7 cellular contexts compared by ENCODE assay signal in genomic region chr2:69386376-69386775, GRCh38. TPM values are rescaled to one million over a fixed set of nuclear protein-coding genes. Genes with fewer than 3 reads are reported as not detected.
A peak's percentile ranks its signal among the peaks of the same experiment; 100 is the strongest.
DNase-seq lines count a peak whose midpoint lies in the region; ATAC-seq and TF ChIP-seq lines count a peak whose summit lies in the region.

No MANE protein-coding gene starts in this region.

- peak overlapping the region; percentile 97 for H3K4me3 ChIP-seq in adipocyte (ENCODE audit: low read length)
- H3K4me3 ChIP-seq in lower lobe of right lung, result peak overlapping the region; percentile 83
- H3K4me3 ChIP-seq in aorta (ENCODE audit: low read length in 2 of 2), result peak overlapping the region; percentile 79 to 80

- peak; percentile 19 for DNase-seq in adipocyte (ENCODE audit: low read depth)
- no peak for DNase-seq in lower lobe of right lung
- no peak for DNase-seq in aorta
- DNase-seq in SIG-M5 treated with dmso at 0.1 percent for 504 hours (lab: John Stamatoyannopoulos, UW; ENCODE audit: unreplicated experiment), result no peak
- DNase-seq in activated effector memory CD4-positive, alpha-beta T cell treated with Interleukin-2 at 50 U/mL for 16 hours, result no peak

- peak overlapping the region; percentile 95 for H3K9ac ChIP-seq in adipocyte (ENCODE audit: low read length)

- no peak for TF ChIP-seq CTCF in lower lobe of right lung (IDR thresholded peaks at IDR 0.05)

- H3K27me3 ChIP-seq in adipocyte (replicated peaks; ENCODE audit: control insufficient read depth, insufficient read depth, low read length) (no peaks in the 10 kb centered on the region), lower lobe of right lung (ENCODE audit: low read depth) (no peaks in the 10 kb centered on the region), aorta (ENCODE audit: control insufficient read depth in 1 of 2, insufficient read depth in 2 of 2, low read length in 1 of 2) (no peaks in the 10 kb centered on the region)

- ATAC-seq in GM18511 (IDR thresholded peaks at IDR 0.05; ENCODE audit: unreplicated experiment) (peak; percentile 22), HG03378 (IDR thresholded peaks at IDR 0.05; ENCODE audit: unreplicated experiment) (peak; percentile 28), lower lobe of right lung (peak in 1 of 2 donors; percentile 0), aorta (ENCODE audit: low FRiP score) (no peak)

- intact Hi-C loops in lower lobe of right lung (cut with DNase I), result no loop called here
- intact Hi-C loops in aorta (cut with DNase I), result loop anchor here (5.0 kb wide), 1 partner anchor 51 kb away; the partner anchor contains the start of gene NFU1 (in 2 of the 2)

- H3K36me3 ChIP-seq in adipocyte (ENCODE audit: control insufficient read depth, insufficient read depth, low read length, severe bottlenecking) (no peaks in the 10 kb centered on the region), lower lobe of right lung (no peaks in the 10 kb centered on the region), aorta (ENCODE audit: control insufficient read depth in 1 of 2, insufficient read depth in 2 of 2, low read length in 1 of 2) (no peaks in the 10 kb centered on the region)

- H3K9me3 ChIP-seq in adipocyte (ENCODE audit: control insufficient read depth, low read length) (no peaks in the 10 kb centered on the region), lower lobe of right lung (no peaks in the 10 kb centered on the region), aorta (ENCODE audit: control insufficient read depth, low read length) (no peaks in the 10 kb centered on the region)

- WGBS in aorta, 2 donors, result 0 to 1% methylated on average over 6 of the region's 6 CpGs

- H3K27ac ChIP-seq in lower lobe of right lung (peak overlapping the region; percentile 86), aorta (ENCODE audit: low read depth in 1 of 2, low read length in 2 of 2) (peak overlapping the region in 1 of 2 donors; percentile 16)

- H3K4me1 ChIP-seq in adipocyte (ENCODE audit: control insufficient read depth, insufficient read depth, low read length) (peaks cover 57% of the 10 kb centered on the region), lower lobe of right lung (peaks cover 56% of the 10 kb centered on the region), aorta (ENCODE audit: control insufficient read depth in 1 of 2, insufficient read depth in 2 of 2, low read length in 2 of 2) (no peaks in the 10 kb centered on the region)

RNA-seq across cellular contexts. Expression of gene GFPT1, which starts 0.7 kb away (rescaled TPM):
- total RNA-seq in lower lobe of right lung (59.9 TPM), aorta (10 to 100 TPM; 67.8 to 95.9 TPM)
- polyA plus RNA-seq in aorta, result 10 to 100 TPM; 14.8 to 15.4 TPM

RNA-seq across cellular contexts. Expression of gene NFU1, which starts 50.9 kb away (rescaled TPM):
- total RNA-seq in lower lobe of right lung, result 44.2 TPM
- total RNA-seq in aorta, result 10 to 100 TPM; 39.8 to 45.3 TPM
- 100 to 1,000 TPM in 1 of 2 donors, 10 to 100 TPM in 1; 56.5 to 101 TPM for polyA plus RNA-seq in aorta
